ENCODE assay signal across 19 cellular contexts in the genomic region with DNA sequence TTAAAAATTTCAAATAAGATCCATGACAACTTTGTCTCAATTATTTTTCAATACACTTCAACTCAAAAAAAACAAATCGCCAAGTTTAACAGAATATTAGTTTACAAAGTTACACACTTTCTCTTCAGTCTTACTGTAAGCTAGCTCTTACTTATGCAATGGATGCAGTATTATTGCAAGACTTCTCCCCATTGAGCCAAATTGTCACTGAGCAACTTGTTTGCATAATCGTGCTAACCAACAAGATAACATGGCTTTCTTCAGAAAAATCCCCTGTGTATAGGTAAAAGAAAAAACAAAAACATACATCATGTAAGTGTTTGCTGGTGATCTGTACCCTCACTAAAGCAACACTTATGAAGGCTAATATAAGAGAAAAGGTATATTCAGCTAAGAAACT. TPM values are rescaled to one million over a fixed set of nuclear protein-coding genes. Genes with fewer than 3 reads are reported as not detected.
A peak's percentile ranks its signal among the peaks of the same experiment; 100 is the strongest.
DNase-seq lines count a peak whose midpoint lies in the region; ATAC-seq, FAIRE-seq and TF ChIP-seq lines count a peak whose summit lies in the region.
"Had no signal": no experiment of that assay in that cellular context is flagged by ENCODE, and none has a peak within 500 bp of the region (broad histone marks: within the 10 kb centered on the region; RNA-seq: fewer than 3 reads in every experiment).

No MANE protein-coding gene starts in this region.

- peaks cover 27% of the 10 kb centered on the region for H3K36me3 Mint-ChIP-seq in central memory CD8-positive, alpha-beta T cell (ENCODE audit: insufficient read depth)
- peaks cover 15% of the 10 kb centered on the region for H3K36me3 Mint-ChIP-seq in neural progenitor cell

- H3K9me3 ChIP-seq in neural progenitor cell (ENCODE audit: low read depth) = no peaks in the 10 kb centered on the region
- H3K9me3 ChIP-seq: Peyer's patch had no signal

- H3K27ac ChIP-seq in neural progenitor cell = no peak overlapping the region
- H3K27ac ChIP-seq: KMS-11, Peyer's patch had no signal

- no peaks in the 10 kb centered on the region for H3K4me1 ChIP-seq in neural progenitor cell
- H3K4me1 ChIP-seq: Peyer's patch had no signal

- H3K9me3 Mint-ChIP-seq in central memory CD8-positive, alpha-beta T cell = no peaks in the 10 kb centered on the region
- peaks cover 4% of the 10 kb centered on the region for H3K9me3 Mint-ChIP-seq in neural progenitor cell

- H3K27ac Mint-ChIP-seq in central memory CD8-positive, alpha-beta T cell (ENCODE audit: low read depth) = peak overlapping the region; percentile 70
- no peak overlapping the region for H3K27ac Mint-ChIP-seq in neural progenitor cell

- H3K4me1 Mint-ChIP-seq in central memory CD8-positive, alpha-beta T cell = peaks cover 47% of the 10 kb centered on the region
- H3K4me1 Mint-ChIP-seq in neural progenitor cell = no peaks in the 10 kb centered on the region

- peaks cover 9% of the 10 kb centered on the region for H3K36me3 ChIP-seq in neural progenitor cell

- TF ChIP-seq CTCF in D721Med (IDR thresholded peaks at IDR 0.05; ENCODE audit: insufficient read depth, missing control alignments) (no peak), fibroblast of villous mesenchyme (IDR thresholded peaks at IDR 0.05; ENCODE audit: insufficient read depth, low read depth, low read length) (no peak), neural progenitor cell (IDR thresholded peaks at IDR 0.05) (no peak)

- H3K27me3 ChIP-seq in neural progenitor cell = no peaks in the 10 kb centered on the region
- H3K27me3 ChIP-seq: Peyer's patch had no signal

- H3F3A ChIP-seq in neural progenitor cell (ENCODE audit: low read depth) = no peaks in the 10 kb centered on the region

- H3K27me3 Mint-ChIP-seq in central memory CD8-positive, alpha-beta T cell = no peaks in the 10 kb centered on the region
- H3K27me3 Mint-ChIP-seq in neural progenitor cell (ENCODE audit: insufficient read depth, low read depth) = no peaks in the 10 kb centered on the region

- H3K4me2 ChIP-seq in neural progenitor cell = no peak overlapping the region
- H3K4me2 ChIP-seq: KMS-11 had no signal

- FAIRE-seq in D721Med (lab: Jason Lieb, UNC) = peak; percentile 84
- FAIRE-seq: GM19239 had no signal

- DNase-seq in AML-193 (lab: John Stamatoyannopoulos, UW) = peak; percentile 26 to 40
- DNase-seq in D721Med (ENCODE audit: insufficient read length, low spot score) = no peak
- DNase-seq in central memory CD8-positive, alpha-beta T cell (ENCODE audit: low spot score in 2 of 2) = no peak
- peak; percentile 27 for DNase-seq in fibroblast of villous mesenchyme (ENCODE audit: low read depth)
- no peak for DNase-seq in neural progenitor cell (ENCODE audit: low spot score)
- DNase-seq in dedifferentiated amniotic fluid mesenchymal stem cell (ENCODE audit: extremely low spot score) = no peak
- DNase-seq in effector CD4-positive, alpha-beta T cell = no peak
- DNase-seq: C1 segment of cervical spinal cord, EL, GF-D8, IMR-90, NCI-H1694, NCI-H2081, NCI-H2171 treated with DMSO at 0.1 percent for 48 hours, NCI-H446, NCI-H526, Peyer's patch had no signal

- H3K4me3 Mint-ChIP-seq in central memory CD8-positive, alpha-beta T cell = no peak overlapping the region
- no peak overlapping the region for H3K4me3 Mint-ChIP-seq in neural progenitor cell

- H3K79me2 ChIP-seq in neural progenitor cell (ENCODE audit: low read depth) = peaks cover 46% of the 10 kb centered on the region

- H3K9ac ChIP-seq in neural progenitor cell = no peak overlapping the region
- H3K9ac ChIP-seq: KMS-11 had no signal

- no peak for ATAC-seq in central memory CD8-positive, alpha-beta T cell (replicated peaks; ENCODE audit: extremely low read depth, poor library complexity, severe bottlenecking)

- no peak overlapping the region for H2AFZ ChIP-seq in neural progenitor cell (replicated peaks)

- H3K4me3 ChIP-seq in fibroblast of villous mesenchyme (ENCODE audit: low read depth, low read length) = no peak overlapping the region
- H3K4me3 ChIP-seq in neural progenitor cell = no peak overlapping the region
- H3K4me3 ChIP-seq: Peyer's patch had no signal

- peaks cover 3% of the 10 kb centered on the region for H4K20me1 ChIP-seq in neural progenitor cell (ENCODE audit: low read depth)

RNA-seq across cellular contexts. Expression of gene DNAJB14, which starts 18.9 kb away (rescaled TPM):
- total RNA-seq in fibroblast of villous mesenchyme (36.4 and 54.8 TPM in 2 replicates), neural progenitor cell (ENCODE audit: low replicate concordance) (34.5 and 56.5 TPM in 2 replicates)

RNA-seq across cellular contexts. Expression of gene H2AZ1, which starts 22.5 kb away (rescaled TPM):
- 255 and 287 TPM in 2 replicates for total RNA-seq in fibroblast of villous mesenchyme
- 1,004 and 1,067 TPM in 2 replicates for total RNA-seq in neural progenitor cell (ENCODE audit: low replicate concordance)

RNA-seq across cellular contexts. Expression of gene LAMTOR3, which starts 33.3 kb away (rescaled TPM):
- total RNA-seq in fibroblast of villous mesenchyme = 20.9 and 51.8 TPM in 2 replicates
- 58.4 and 96.7 TPM in 2 replicates for total RNA-seq in neural progenitor cell (ENCODE audit: low replicate concordance)

Comparison
In these comparisons a context has a peak if more than half of its experiments do, and no peak if none do; other contexts are left out.
1. DNase-seq: peak in AML-193 (2 of 2) and fibroblast of villous mesenchyme (single experiment); none in D721Med (single experiment), central memory CD8-positive, alpha-beta T cell (0 of 2), neural progenitor cell (single experiment), dedifferentiated amniotic fluid mesenchymal stem cell (single experiment) and effector CD4-positive, alpha-beta T cell (single experiment).